In genomic region chr4:7645956-7646355, GRCh38 we compare ENCODE assay signal across 19 cellular contexts.
A peak's percentile ranks its signal among the peaks of the same experiment; 100 is the strongest.
DNase-seq lines count a peak whose midpoint lies in the region; ATAC-seq and TF ChIP-seq lines count a peak whose summit lies in the region.
"Had no signal": no experiment of that assay in that cellular context is flagged by ENCODE, and none has a peak within 500 bp of the region (broad histone marks: within the 10 kb centered on the region; RNA-seq: fewer than 3 reads in every experiment).

No MANE protein-coding gene starts in this region.

- no peak for DNase-seq in activated CD4-positive, alpha-beta memory T cell treated with anti-CD3 and anti-CD28 coated beads, Interleukin-2, amount 10 ng/mL, durations not matched to agents 7 days and 5 days
- no peak for DNase-seq in activated CD4-positive, alpha-beta memory T cell treated with anti-CD3 and anti-CD28 coated beads for 36 hours
- DNase-seq in NCI-H526 (lab: John Stamatoyannopoulos, UW) (peak; percentile 7 to 74), immature natural killer cell (no peak), GM10266 (ENCODE audit: extremely low spot score) (no peak)
- no peak for DNase-seq in stimulated activated effector memory CD8-positive, alpha-beta T cell treated with anti-CD3 and anti-CD28 coated beads, Interleukin-12 subunit alpha, Interleukin-12 subunit beta, amount 100 ng/mL, for 72 hours (ENCODE audit: low spot score in 2 of 2)
- DNase-seq in activated naive CD4-positive, alpha-beta T cell treated with anti-CD3 and anti-CD28 coated beads, Interleukin-2, amount 50 U/mL, for 16 hours: no peak
- DNase-seq in activated T-cell treated with anti-CD3 and anti-CD28 coated beads, Interleukin-2, amount 50 U/mL, for 4 hours: no peak
- DNase-seq: AML-193, Caco-2, DMS 273 treated with DMSO at 0.1 percent for 48 hours, DMS79 treated with DMSO at 0.1 percent for 48 hours, HCEC 1CT, NCI-H1105, NCI-H187, NCI-H510A, PC-3, SHP77 treated with DMSO at 0.1 percent for 48 hours had no signal

- H3K9me3 Mint-ChIP-seq in activated CD4-positive, alpha-beta memory T cell treated with anti-CD3 and anti-CD28 coated beads, Interleukin-2, amount 10 ng/mL, durations not matched to agents 7 days and 5 days: peaks cover 11% of the 10 kb centered on the region
- H3K9me3 Mint-ChIP-seq in activated CD4-positive, alpha-beta memory T cell treated with anti-CD3 and anti-CD28 coated beads for 36 hours: no peaks in the 10 kb centered on the region
- H3K9me3 Mint-ChIP-seq in immature natural killer cell: peaks cover 2 to 25% (median 18%) of the 10 kb centered on the region in 6 donors
- H3K9me3 Mint-ChIP-seq in stimulated activated effector memory CD8-positive, alpha-beta T cell treated with anti-CD3 and anti-CD28 coated beads, Interleukin-12 subunit alpha, Interleukin-12 subunit beta, amount 100 ng/mL, for 72 hours: peaks cover 6% of the 10 kb centered on the region
- H3K9me3 Mint-ChIP-seq in activated T-cell treated with anti-CD3 and anti-CD28 coated beads, Interleukin-2, amount 50 U/mL, for 4 hours: peaks cover 9% of the 10 kb centered on the region

- H3K4me1 Mint-ChIP-seq in activated CD4-positive, alpha-beta memory T cell treated with anti-CD3 and anti-CD28 coated beads, Interleukin-2, amount 10 ng/mL, durations not matched to agents 7 days and 5 days: peaks cover 56% of the 10 kb centered on the region
- peaks cover 42% of the 10 kb centered on the region for H3K4me1 Mint-ChIP-seq in activated CD4-positive, alpha-beta memory T cell treated with anti-CD3 and anti-CD28 coated beads for 36 hours (ENCODE audit: low read depth)
- peaks cover 82 to 100% of the 10 kb centered on the region in 2 donors for H3K4me1 Mint-ChIP-seq in immature natural killer cell
- peaks cover 62% of the 10 kb centered on the region for H3K4me1 Mint-ChIP-seq in stimulated activated effector memory CD8-positive, alpha-beta T cell treated with anti-CD3 and anti-CD28 coated beads, Interleukin-12 subunit alpha, Interleukin-12 subunit beta, amount 100 ng/mL, for 72 hours
- peaks cover 37% of the 10 kb centered on the region for H3K4me1 Mint-ChIP-seq in activated T-cell treated with anti-CD3 and anti-CD28 coated beads, Interleukin-2, amount 50 U/mL, for 4 hours (ENCODE audit: low read depth)

- peaks cover 21% of the 10 kb centered on the region for H3K36me3 Mint-ChIP-seq in activated CD4-positive, alpha-beta memory T cell treated with anti-CD3 and anti-CD28 coated beads, Interleukin-2, amount 10 ng/mL, durations not matched to agents 7 days and 5 days (ENCODE audit: low read depth)
- no peaks in the 10 kb centered on the region for H3K36me3 Mint-ChIP-seq in activated CD4-positive, alpha-beta memory T cell treated with anti-CD3 and anti-CD28 coated beads for 36 hours
- peaks cover 4 to 16% (median 4%) of the 10 kb centered on the region in 3 donors for H3K36me3 Mint-ChIP-seq in immature natural killer cell
- peaks cover 6% of the 10 kb centered on the region for H3K36me3 Mint-ChIP-seq in stimulated activated effector memory CD8-positive, alpha-beta T cell treated with anti-CD3 and anti-CD28 coated beads, Interleukin-12 subunit alpha, Interleukin-12 subunit beta, amount 100 ng/mL, for 72 hours
- no peaks in the 10 kb centered on the region for H3K36me3 Mint-ChIP-seq in activated T-cell treated with anti-CD3 and anti-CD28 coated beads, Interleukin-2, amount 50 U/mL, for 4 hours (ENCODE audit: insufficient read depth)

- CTCF ChIA-PET in activated CD4-positive, alpha-beta memory T cell treated with anti-CD3 and anti-CD28 coated beads, Interleukin-2, amount 10 ng/mL, durations not matched to agents 7 days and 5 days (lab: Charles Lee): no interaction called here
- CTCF ChIA-PET in activated CD4-positive, alpha-beta memory T cell treated with anti-CD3 and anti-CD28 coated beads for 36 hours (lab: Charles Lee): no interaction called here

- H3K4me3 Mint-ChIP-seq in activated CD4-positive, alpha-beta memory T cell treated with anti-CD3 and anti-CD28 coated beads, Interleukin-2, amount 10 ng/mL, durations not matched to agents 7 days and 5 days: no peak overlapping the region
- H3K4me3 Mint-ChIP-seq in activated CD4-positive, alpha-beta memory T cell treated with anti-CD3 and anti-CD28 coated beads for 36 hours: no peak overlapping the region
- H3K4me3 Mint-ChIP-seq in immature natural killer cell: peak overlapping the region; percentile 79 to 88 (median 82)
- peak overlapping the region; percentile 53 for H3K4me3 Mint-ChIP-seq in stimulated activated effector memory CD8-positive, alpha-beta T cell treated with anti-CD3 and anti-CD28 coated beads, Interleukin-12 subunit alpha, Interleukin-12 subunit beta, amount 100 ng/mL, for 72 hours
- no peak overlapping the region for H3K4me3 Mint-ChIP-seq in activated T-cell treated with anti-CD3 and anti-CD28 coated beads, Interleukin-2, amount 50 U/mL, for 4 hours

- POLR2A ChIA-PET in activated CD4-positive, alpha-beta memory T cell treated with anti-CD3 and anti-CD28 coated beads, Interleukin-2, amount 10 ng/mL, durations not matched to agents 7 days and 5 days (lab: Charles Lee): no interaction called here
- POLR2A ChIA-PET in activated CD4-positive, alpha-beta memory T cell treated with anti-CD3 and anti-CD28 coated beads for 36 hours (lab: Charles Lee): no interaction called here

- no peak for TF ChIP-seq CTCF in GM10266 (IDR thresholded peaks at IDR 0.05; ENCODE audit: control insufficient read depth, insufficient read depth, low read depth, missing control alignments)

- intact Hi-C loops in activated CD4-positive, alpha-beta memory T cell treated with anti-CD3 and anti-CD28 coated beads for 36 hours (cut with micrococcal nuclease): no loop called here

- no peaks in the 10 kb centered on the region for H3K27me3 Mint-ChIP-seq in activated CD4-positive, alpha-beta memory T cell treated with anti-CD3 and anti-CD28 coated beads, Interleukin-2, amount 10 ng/mL, durations not matched to agents 7 days and 5 days
- peaks cover 4% of the 10 kb centered on the region for H3K27me3 Mint-ChIP-seq in activated CD4-positive, alpha-beta memory T cell treated with anti-CD3 and anti-CD28 coated beads for 36 hours
- H3K27me3 Mint-ChIP-seq in immature natural killer cell (ENCODE audit: low read depth in 3 of 3): peaks cover 26 to 46% (median 37%) of the 10 kb centered on the region in 3 donors
- H3K27me3 Mint-ChIP-seq in activated T-cell treated with anti-CD3 and anti-CD28 coated beads, Interleukin-2, amount 50 U/mL, for 4 hours (ENCODE audit: low read depth): no peaks in the 10 kb centered on the region

- peak overlapping the region; percentile 79 for H3K27ac Mint-ChIP-seq in activated CD4-positive, alpha-beta memory T cell treated with anti-CD3 and anti-CD28 coated beads, Interleukin-2, amount 10 ng/mL, durations not matched to agents 7 days and 5 days
- no peak overlapping the region for H3K27ac Mint-ChIP-seq in activated CD4-positive, alpha-beta memory T cell treated with anti-CD3 and anti-CD28 coated beads for 36 hours
- H3K27ac Mint-ChIP-seq in immature natural killer cell: peak overlapping the region; percentile 98 to 100 (median 100)
- peak overlapping the region; percentile 91 for H3K27ac Mint-ChIP-seq in stimulated activated effector memory CD8-positive, alpha-beta T cell treated with anti-CD3 and anti-CD28 coated beads, Interleukin-12 subunit alpha, Interleukin-12 subunit beta, amount 100 ng/mL, for 72 hours

- no peak for ATAC-seq in stimulated activated effector memory CD8-positive, alpha-beta T cell treated with anti-CD3 and anti-CD28 coated beads, Interleukin-12 subunit alpha, Interleukin-12 subunit beta, amount 100 ng/mL, for 72 hours
- no peak for ATAC-seq in activated T-cell treated with anti-CD3 and anti-CD28 coated beads, Interleukin-2, amount 50 U/mL, for 4 hours
- ATAC-seq: GM12878, PC-3 had no signal

Comparison
In these comparisons a context has a peak if more than half of its experiments do, and no peak if none do; other contexts are left out.
1. DNase-seq: peak in NCI-H526 (2 of 2); none in activated CD4-positive, alpha-beta memory T cell treated with anti-CD3 and anti-CD28 coated beads, Interleukin-2, amount 10 ng/mL, durations not matched to agents 7 days and 5 days (single experiment), activated CD4-positive, alpha-beta memory T cell treated with anti-CD3 and anti-CD28 coated beads for 36 hours (single experiment), immature natural killer cell (0 of 3), stimulated activated effector memory CD8-positive, alpha-beta T cell treated with anti-CD3 and anti-CD28 coated beads, Interleukin-12 subunit alpha, Interleukin-12 subunit beta, amount 100 ng/mL, for 72 hours (0 of 2), activated naive CD4-positive, alpha-beta T cell treated with anti-CD3 and anti-CD28 coated beads, Interleukin-2, amount 50 U/mL, for 16 hours (single experiment), activated T-cell treated with anti-CD3 and anti-CD28 coated beads, Interleukin-2, amount 50 U/mL, for 4 hours (single experiment) and GM10266 (single experiment).
2. H3K4me3 Mint-ChIP-seq: peak in immature natural killer cell (5 of 5) and stimulated activated effector memory CD8-positive, alpha-beta T cell treated with anti-CD3 and anti-CD28 coated beads, Interleukin-12 subunit alpha, Interleukin-12 subunit beta, amount 100 ng/mL, for 72 hours (single experiment); none in activated CD4-positive, alpha-beta memory T cell treated with anti-CD3 and anti-CD28 coated beads, Interleukin-2, amount 10 ng/mL, durations not matched to agents 7 days and 5 days (single experiment), activated CD4-positive, alpha-beta memory T cell treated with anti-CD3 and anti-CD28 coated beads for 36 hours (single experiment) and activated T-cell treated with anti-CD3 and anti-CD28 coated beads, Interleukin-2, amount 50 U/mL, for 4 hours (single experiment).